9 cellular contexts compared by ENCODE assay signal in genomic region chr10:94500063-94500462, GRCh38. TPM values are rescaled to one million over a fixed set of nuclear protein-coding genes. Genes with fewer than 3 reads are reported as not detected.
DNase-seq lines count a peak whose midpoint lies in the region; TF ChIP-seq lines count a peak whose summit lies in the region.
"Had no signal": no experiment of that assay in that cellular context is flagged by ENCODE, and none has a peak within 500 bp of the region (broad histone marks: within the 10 kb centered on the region; RNA-seq: fewer than 3 reads in every experiment).

No MANE protein-coding gene starts in this region.

- H4K8ac ChIP-seq in mesenchymal stem cell (ENCODE audit: low read length), result no peak overlapping the region

- intact Hi-C loops in mammary epithelial cell (cut with micrococcal nuclease), result no loop called here

- no peak overlapping the region for H3K14ac ChIP-seq in mesenchymal stem cell (ENCODE audit: low read length in 2 of 2)

- no peak overlapping the region for H2BK120ac ChIP-seq in mesenchymal stem cell (ENCODE audit: low read depth, low read length)

- H4K20me1 ChIP-seq in mammary epithelial cell (ENCODE audit: insufficient read depth, low read length), result no peaks in the 10 kb centered on the region

- no peak overlapping the region for H3K23ac ChIP-seq in mesenchymal stem cell (ENCODE audit: low read length in 2 of 2)

- no TSS peak for BruUV-seq in mammary epithelial cell (replicated peaks; lab: Mats Ljungman, UMichigan)

- H2BK15ac ChIP-seq in mesenchymal stem cell (ENCODE audit: low read depth, poor library complexity, severe bottlenecking), result no peak overlapping the region

- CTCF ChIA-PET in mammary epithelial cell (lab: Charles Lee; ENCODE audit: low non-redundant PET), result no interaction called here

- no peak overlapping the region for H2AK5ac ChIP-seq in mesenchymal stem cell (ENCODE audit: low read length, severe bottlenecking)

- no peaks in the 10 kb centered on the region for H3K79me2 ChIP-seq in mammary epithelial cell (ENCODE audit: insufficient read depth, low read length)

- 95% methylated on average over 5 of the region's 5 CpGs for WGBS in mammary epithelial cell (ENCODE audit: low coverage, missing lambda C conversion rate)
- no CpG with 5 or more reads among the region's 5 CpGs for WGBS in mesenchymal stem cell

- dilution Hi-C loops in mammary epithelial cell (cut with HindIII; ENCODE audit: low sequenced_read_pairs), result no loop called here

- H4K91ac ChIP-seq in mesenchymal stem cell (ENCODE audit: low read length), result no peak overlapping the region

- H2BK5ac ChIP-seq in mesenchymal stem cell (ENCODE audit: low read depth, low read length, poor library complexity, severe bottlenecking), result no peak overlapping the region

- H3K9ac ChIP-seq in mammary epithelial cell (ENCODE audit: insufficient read depth, low read length), result no peak overlapping the region
- H3K9ac ChIP-seq in mesenchymal stem cell (ENCODE audit: low read length), result no peak overlapping the region

- H2AFZ ChIP-seq in mammary epithelial cell (ENCODE audit: low read depth, low read length) (no peak overlapping the region), mesenchymal stem cell (ENCODE audit: low read depth, low read length) (no peak overlapping the region)

- in situ Hi-C loops in mammary epithelial cell (cut with MboI; ENCODE audit: low sequenced_read_pairs in 2 of 2), result no loop called here

- no peak overlapping the region for H2BK12ac ChIP-seq in mesenchymal stem cell (ENCODE audit: low read length in 2 of 2)

- no peak overlapping the region for H3K4me2 ChIP-seq in mammary epithelial cell (ENCODE audit: insufficient read depth, low read depth, low read length)
- no peak overlapping the region for H3K4me2 ChIP-seq in mesenchymal stem cell (ENCODE audit: low read length, poor library complexity, severe bottlenecking)

- H3K79me1 ChIP-seq in mesenchymal stem cell (replicated peaks; ENCODE audit: low read length, poor library complexity, severe bottlenecking), result peaks cover 8% of the 10 kb centered on the region

- no peaks in the 10 kb centered on the region for H3K36me3 ChIP-seq in mammary epithelial cell (ENCODE audit: insufficient read depth, low read length)
- peaks cover 0 to 11% of the 10 kb centered on the region in 2 experiments for H3K36me3 ChIP-seq in mesenchymal stem cell (ENCODE audit: control insufficient read depth in 1 of 2, insufficient read depth in 2 of 2, low read depth in 1 of 2, low read length in 2 of 2)

- DNase-seq in DMS114 treated with DMSO at 0.1 percent for 48 hours (lab: John Stamatoyannopoulos, UW; ENCODE audit: unreplicated experiment) (peak; percentile 41), HuH-7 (ENCODE audit: low spot score) (peak; percentile 7), mammary epithelial cell (no peak), mesenchymal stem cell (peak; percentile 18), HPDE6-E6E7 (ENCODE audit: extremely low spot score) (no peak), NCI-H146 treated with DMSO at 0.1 percent for 48 hours (lab: John Stamatoyannopoulos, UW; ENCODE audit: unreplicated experiment) (no peak), GF-D8 (lab: John Stamatoyannopoulos, UW) (no peak)
- DNase-seq in effector CD8-positive, alpha-beta T cell (lab: John Stamatoyannopoulos, UW), result no peak
- DNase-seq: NCI-H1417 treated with DMSO at 0.1 percent for 48 hours had no signal

- no peaks in the 10 kb centered on the region for H3K27me3 ChIP-seq in mammary epithelial cell (ENCODE audit: insufficient read depth, low read length)
- H3K27me3 ChIP-seq in mesenchymal stem cell (ENCODE audit: control insufficient read depth in 1 of 2, insufficient read depth in 1 of 2, low read length in 2 of 2), result no peaks in the 10 kb centered on the region

- H3K27ac ChIP-seq in mammary epithelial cell (ENCODE audit: insufficient read depth, low read depth, low read length) (no peak overlapping the region), mesenchymal stem cell (ENCODE audit: low read length, poor library complexity, severe bottlenecking) (no peak overlapping the region)

- peak; percentile 18 to 19 for TF ChIP-seq CTCF in mammary epithelial cell (conservative IDR thresholded peaks at IDR 0.05 in 1 of 2, IDR thresholded peaks at IDR 0.05 in 1 of 2; ENCODE audit: extremely low read depth in 1 of 2, insufficient read depth in 1 of 2, low read depth in 1 of 2, low read length in 2 of 2)

- H3K4me3 ChIP-seq in mammary epithelial cell (replicated peaks in 1 of 3; ENCODE audit: insufficient read depth in 1 of 3, low read depth in 2 of 3, low read length in 3 of 3) (no peak overlapping the region), mesenchymal stem cell (ENCODE audit: insufficient read depth in 1 of 2, low read depth in 1 of 2, low read length in 2 of 2) (no peak overlapping the region)

- no peak overlapping the region for H3K4ac ChIP-seq in mesenchymal stem cell (ENCODE audit: low read depth in 1 of 2, low read length in 2 of 2)

- H3K4me1 ChIP-seq in mammary epithelial cell (ENCODE audit: insufficient read depth, low read length), result no peaks in the 10 kb centered on the region
- H3K4me1 ChIP-seq in mesenchymal stem cell (ENCODE audit: control insufficient read depth, insufficient read depth, low read depth, low read length), result peaks cover 3% of the 10 kb centered on the region

- H3K9me3 ChIP-seq in mammary epithelial cell (replicated peaks; ENCODE audit: insufficient read depth, low read length), result no peaks in the 10 kb centered on the region
- no peaks in the 10 kb centered on the region for H3K9me3 ChIP-seq in mesenchymal stem cell (ENCODE audit: control insufficient read depth, low read length)

- no peak overlapping the region for H3K18ac ChIP-seq in mesenchymal stem cell (ENCODE audit: low read depth in 1 of 2, low read length in 2 of 2)

RNA-seq across cellular contexts. Expression of gene HELLS, which starts 45.5 kb away (rescaled TPM):
- total RNA-seq in mammary epithelial cell, result 10 to 100 TPM; 11.5 to 70.3 TPM
- polyA plus RNA-seq in mammary epithelial cell, result 43.8 TPM
- polyA minus RNA-seq in mammary epithelial cell, result 68.5 TPM
- 6.0 TPM for polyA plus RNA-seq in mesenchymal stem cell (2013, experiment 1 of 2)
- 6.3 TPM for polyA plus RNA-seq in mesenchymal stem cell (2013, experiment 2 of 2)

Comparison
In these comparisons a context has a peak if more than half of its experiments do, and no peak if none do; other contexts are left out.
1. DNase-seq: peak in DMS114 treated with DMSO at 0.1 percent for 48 hours (single experiment), HuH-7 (single experiment) and mesenchymal stem cell (single experiment); none in mammary epithelial cell (single experiment), effector CD8-positive, alpha-beta T cell (single experiment), HPDE6-E6E7 (single experiment), NCI-H146 treated with DMSO at 0.1 percent for 48 hours (single experiment) and GF-D8 (single experiment).